Comparison of ENCODE assay signal across 8 cellular contexts in genomic region chr6:31400467-31401289, GRCh38. TPM values are rescaled to one million over a fixed set of nuclear protein-coding genes. Genes with fewer than 3 reads are reported as not detected.
A peak's percentile ranks its signal among the peaks of the same experiment; 100 is the strongest.
DNase-seq lines count a peak whose midpoint lies in the region; ATAC-seq and TF ChIP-seq lines count a peak whose summit lies in the region.

No MANE protein-coding gene starts in this region.

- 0 to 4% methylated on average over 2 to 22 of the region's 30 CpGs for WGBS in gastroesophageal sphincter (ENCODE audit: low coverage in 1 of 2), 2 donors
- 5% methylated on average over 29 to 30 of the region's 30 CpGs for WGBS in tibial nerve, 2 donors

- DNase-seq in H7 (peak; percentile 64), RPMI7951 (ENCODE audit: low read depth) (peak; percentile 73), activated gamma-delta T cell (lab: John Stamatoyannopoulos, UW) (peak; percentile 52), osteoblast (ENCODE audit: insufficient read length, low spot score, missing footprints) (peak; percentile 73), tibial nerve (ENCODE audit: low spot score in 2 of 2) (peak; percentile 63 to 77)

- peaks cover 55 to 68% (median 61%) of the 10 kb centered on the region in 10 experiments for H3K4me1 ChIP-seq in BLaER1 treated with 17β-estradiol and CSF1 and Interleukin-3, amounts not matched to agents 10 nM and 100 nM
- H3K4me1 ChIP-seq in gastroesophageal sphincter (peaks cover 0 to 72% (median 19%) of the 10 kb centered on the region in 3 donors), osteoblast (ENCODE audit: insufficient read depth, low read length) (peaks cover 36% of the 10 kb centered on the region), tibial nerve (peaks cover 0 to 64% (median 20%) of the 10 kb centered on the region in 4 donors)

- peaks cover 23 to 42% (median 30%) of the 10 kb centered on the region in 11 experiments; a peak in 20 of 22 replicates for H4K20me1 ChIP-seq in BLaER1 treated with 17β-estradiol and CSF1 and Interleukin-3, amounts not matched to agents 10 nM and 100 nM
- H4K20me1 ChIP-seq in osteoblast (ENCODE audit: insufficient read depth, low read length) = peaks cover 31% of the 10 kb centered on the region

- peak overlapping the region; percentile 86 for H2AFZ ChIP-seq in osteoblast (ENCODE audit: low read length)

- peaks cover 47% of the 10 kb centered on the region for H3K79me2 ChIP-seq in osteoblast (ENCODE audit: insufficient read depth, low read length)

- peaks cover 0 to 4% (median 2%) of the 10 kb centered on the region in 11 experiments; a peak in 7 of 22 replicates for H3K36me3 ChIP-seq in BLaER1 treated with 17β-estradiol and CSF1 and Interleukin-3, amounts not matched to agents 10 nM and 100 nM
- H3K36me3 ChIP-seq in H7 (replicated peaks; ENCODE audit: control insufficient read depth, insufficient read depth, low read length) (no peaks in the 10 kb centered on the region), gastroesophageal sphincter (no peaks in the 10 kb centered on the region), osteoblast (ENCODE audit: insufficient read depth, low read length) (no peaks in the 10 kb centered on the region), tibial nerve (no peaks in the 10 kb centered on the region)

- H3K27ac ChIP-seq in BLaER1 treated with 17β-estradiol and CSF1 and Interleukin-3, amounts not matched to agents 10 nM and 100 nM = peak overlapping the region; percentile 82 to 94 (median 87)
- peak overlapping the region; percentile 95 to 100 (median 98) for H3K27ac ChIP-seq in gastroesophageal sphincter
- H3K27ac ChIP-seq in osteoblast (ENCODE audit: low read depth, low read length) = peak overlapping the region; percentile 70
- H3K27ac ChIP-seq in tibial nerve = peak overlapping the region; percentile 90 to 98 (median 98)

- no peaks in the 10 kb centered on the region for H3K27me3 ChIP-seq in BLaER1 treated with 17β-estradiol and CSF1 and Interleukin-3, amounts not matched to agents 10 nM and 100 nM
- H3K27me3 ChIP-seq in H7 (ENCODE audit: control insufficient read depth, insufficient read depth, low read length) (peaks cover 10% of the 10 kb centered on the region; the same call in 1 of the 2 replicates), gastroesophageal sphincter (no peaks in the 10 kb centered on the region), osteoblast (ENCODE audit: insufficient read depth, low read length) (no peaks in the 10 kb centered on the region), tibial nerve (no peaks in the 10 kb centered on the region)

- TF ChIP-seq EP300 in gastroesophageal sphincter (IDR thresholded peaks at IDR 0.05) = no peak
- peak in 1 of 2 donors; percentile 29 for TF ChIP-seq EP300 in tibial nerve (IDR thresholded peaks at IDR 0.05)

- no peaks in the 10 kb centered on the region for H3K9me3 ChIP-seq in BLaER1 treated with 17β-estradiol and CSF1 and Interleukin-3, amounts not matched to agents 10 nM and 100 nM (replicated peaks in 1 of 11)
- H3K9me3 ChIP-seq in gastroesophageal sphincter (no peaks in the 10 kb centered on the region), osteoblast (ENCODE audit: low read depth, low read length) (no peaks in the 10 kb centered on the region), tibial nerve (no peaks in the 10 kb centered on the region)

- TF ChIP-seq POLR2A in gastroesophageal sphincter (IDR thresholded peaks at IDR 0.05) = peak; percentile 16 to 67
- TF ChIP-seq POLR2A in tibial nerve (IDR thresholded peaks at IDR 0.05) = peak in 1 of 2 donors; percentile 8

- peak; percentile 45 for ATAC-seq in gastroesophageal sphincter
- ATAC-seq in HG03457 (IDR thresholded peaks at IDR 0.05; ENCODE audit: unreplicated experiment) = no peak

- TF ChIP-seq CTCF in gastroesophageal sphincter (IDR thresholded peaks at IDR 0.05) = no peak
- no peak for TF ChIP-seq CTCF in osteoblast (IDR thresholded peaks at IDR 0.05; ENCODE audit: extremely low read depth, low read depth, low read length)
- no peak for TF ChIP-seq CTCF in tibial nerve (IDR thresholded peaks at IDR 0.05)

- peak overlapping the region; percentile 94 to 99 (median 98) for H3K4me2 ChIP-seq in BLaER1 treated with 17β-estradiol and CSF1 and Interleukin-3, amounts not matched to agents 10 nM and 100 nM
- H3K4me2 ChIP-seq in osteoblast (ENCODE audit: insufficient read depth, low read length) = peak overlapping the region; percentile 98

- H3K9ac ChIP-seq in BLaER1 treated with 17β-estradiol and CSF1 and Interleukin-3, amounts not matched to agents 10 nM and 100 nM = peak overlapping the region; percentile 84 to 92 (median 87)

- peak overlapping the region; percentile 72 to 90 (median 80) for H3K4me3 ChIP-seq in BLaER1 treated with 17β-estradiol and CSF1 and Interleukin-3, amounts not matched to agents 10 nM and 100 nM
- H3K4me3 ChIP-seq in H7 (ENCODE audit: insufficient read depth, low read depth, low read length) (peak overlapping the region; percentile 69), gastroesophageal sphincter (peak overlapping the region; percentile 79 to 89), osteoblast (ENCODE audit: insufficient read depth, low read length) (peak overlapping the region; percentile 91), tibial nerve (peak overlapping the region; percentile 76 to 87 (median 84))

RNA-seq across cellular contexts. Expression of gene MICA, which starts 2.7 kb away (rescaled TPM):
- 12.0 and 14.7 TPM in 2 replicates for total RNA-seq in H7 (2014; rRNA removed; shearing (Covaris generic))
- total RNA-seq in RPMI7951 (2014; rRNA removed; shearing (Covaris generic)) = 42.3 and 42.9 TPM in 2 replicates
- total RNA-seq in gastroesophageal sphincter (10 to 100 TPM; 17.4 to 33.2 (median 22.1) TPM), osteoblast (31.1 and 40.1 TPM in 2 replicates), tibial nerve (10 to 100 TPM; 15.9 to 28.3 (median 23.7) TPM)

RNA-seq across cellular contexts. Expression of gene HLA-B, which starts 43.7 kb away (rescaled TPM):
- total RNA-seq in H7 (2014; rRNA removed; shearing (Covaris generic)) = 7.3 and 27.3 TPM in 2 replicates
- 1,333 and 1,408 TPM in 2 replicates for total RNA-seq in RPMI7951 (2014; rRNA removed; shearing (Covaris generic))
- 100 to 1,000 TPM; 299 to 991 (median 620) TPM for total RNA-seq in gastroesophageal sphincter
- 455 and 510 TPM in 2 replicates for total RNA-seq in osteoblast
- 100 to 1,000 TPM; 570 to 933 (median 787) TPM for total RNA-seq in tibial nerve

Comparison
In these comparisons a context has a peak if more than half of its experiments do, and no peak if none do; other contexts are left out.
1. RNA of gene HLA-B, which starts 43.7 kb away (total RNA-seq): 1,333 to 1,408 TPM in RPMI7951, 299 to 991 TPM in gastroesophageal sphincter, 570 to 933 TPM in tibial nerve and 455 to 510 TPM in osteoblast; 7.3 to 27.3 TPM in H7; every median in the first group is over 10 times any median in the second.
2. Peak in every context shown above with its lines, with median percentiles within 50 percentile points of each other: H3K27ac ChIP-seq, H3K4me3 ChIP-seq and DNase-seq.